Comparison of ENCODE assay signal across 1 cellular context in the genomic region with DNA sequence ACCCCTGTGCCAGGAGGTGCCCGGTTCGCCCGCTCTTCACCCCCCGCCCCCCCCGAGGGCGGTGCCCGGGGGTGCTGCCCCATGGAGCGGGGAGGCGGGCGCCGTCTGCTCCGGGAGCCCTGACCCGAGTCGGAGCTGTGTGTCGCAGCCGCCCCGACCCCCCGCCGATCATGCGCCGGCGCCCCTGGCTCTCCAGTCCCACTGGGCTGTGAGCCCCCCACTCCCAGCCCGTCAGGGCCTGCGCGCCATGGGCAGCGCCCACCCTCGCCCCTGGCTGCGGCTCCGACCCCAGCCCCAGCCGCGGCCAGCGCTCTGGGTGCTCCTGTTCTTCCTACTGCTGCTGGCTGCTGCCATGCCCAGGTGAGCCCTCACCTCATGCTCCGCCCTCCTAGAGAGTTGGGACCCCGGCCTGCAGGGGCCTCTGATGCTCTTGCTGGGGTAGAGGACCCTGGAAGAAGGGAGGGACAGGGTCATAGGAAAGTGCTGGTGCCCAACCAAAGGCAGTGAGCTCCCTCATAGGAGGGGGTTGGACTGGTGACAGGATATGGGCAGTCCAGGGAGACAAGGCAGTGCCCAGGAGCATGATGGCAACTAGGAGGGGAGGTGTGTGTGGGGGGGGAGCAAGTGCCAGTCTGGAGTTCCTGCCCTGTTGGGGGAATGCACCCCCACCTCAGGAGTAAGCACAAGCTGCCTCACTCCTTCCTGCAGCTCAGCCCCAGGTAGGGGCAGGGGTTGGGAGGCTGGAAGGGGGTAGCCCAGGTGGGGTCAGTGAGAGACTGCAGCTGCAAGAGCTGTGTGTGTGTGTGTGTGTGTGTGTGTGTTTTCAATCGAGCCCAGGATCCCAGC.
A peak's percentile ranks its signal among the peaks of the same experiment; 100 is the strongest.
TF ChIP-seq lines count a peak whose summit lies in the region.

A gene (plus strand): TSS at position 104 of the 846 bp plus-strand sequence. CDS start 144 bp downstream, at position 248.

TF ChIP-seq in GM23338, 12 proteins besides CTCF, POLR2A, EP300 and RAD21 (continued from another document):
- TF ChIP-seq, protein P1, sequence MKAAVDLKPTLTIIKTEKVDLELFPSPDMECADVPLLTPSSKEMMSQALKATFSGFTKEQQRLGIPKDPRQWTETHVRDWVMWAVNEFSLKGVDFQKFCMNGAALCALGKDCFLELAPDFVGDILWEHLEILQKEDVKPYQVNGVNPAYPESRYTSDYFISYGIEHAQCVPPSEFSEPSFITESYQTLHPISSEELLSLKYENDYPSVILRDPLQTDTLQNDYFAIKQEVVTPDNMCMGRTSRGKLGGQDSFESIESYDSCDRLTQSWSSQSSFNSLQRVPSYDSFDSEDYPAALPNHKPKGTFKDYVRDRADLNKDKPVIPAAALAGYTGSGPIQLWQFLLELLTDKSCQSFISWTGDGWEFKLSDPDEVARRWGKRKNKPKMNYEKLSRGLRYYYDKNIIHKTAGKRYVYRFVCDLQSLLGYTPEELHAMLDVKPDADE (IDR thresholded peaks at IDR 0.05) = no peak
- TF ChIP-seq CREB1 (CRISPR knock-in tag; IDR thresholded peaks at IDR 0.05; ENCODE audit: low read depth) (no peak), STAT1 (IDR thresholded peaks at IDR 0.05; ENCODE audit: unreplicated experiment) (no peak), EZH2 (IDR thresholded peaks at IDR 0.05; ENCODE audit: low read depth, unreplicated experiment) (peak; percentile 85), ZNF114 (CRISPR knock-in tag; IDR thresholded peaks at IDR 0.05) (no peak), EZH2phosphoT487 (IDR thresholded peaks at IDR 0.05; ENCODE audit: unreplicated experiment) (peak; percentile 52), NANOG (IDR thresholded peaks at IDR 0.05; ENCODE audit: borderline replicate concordance) (no peak), JUNB (IDR thresholded peaks at IDR 0.05; ENCODE audit: unreplicated experiment) (no peak)
- TF ChIP-seq, protein P2, sequence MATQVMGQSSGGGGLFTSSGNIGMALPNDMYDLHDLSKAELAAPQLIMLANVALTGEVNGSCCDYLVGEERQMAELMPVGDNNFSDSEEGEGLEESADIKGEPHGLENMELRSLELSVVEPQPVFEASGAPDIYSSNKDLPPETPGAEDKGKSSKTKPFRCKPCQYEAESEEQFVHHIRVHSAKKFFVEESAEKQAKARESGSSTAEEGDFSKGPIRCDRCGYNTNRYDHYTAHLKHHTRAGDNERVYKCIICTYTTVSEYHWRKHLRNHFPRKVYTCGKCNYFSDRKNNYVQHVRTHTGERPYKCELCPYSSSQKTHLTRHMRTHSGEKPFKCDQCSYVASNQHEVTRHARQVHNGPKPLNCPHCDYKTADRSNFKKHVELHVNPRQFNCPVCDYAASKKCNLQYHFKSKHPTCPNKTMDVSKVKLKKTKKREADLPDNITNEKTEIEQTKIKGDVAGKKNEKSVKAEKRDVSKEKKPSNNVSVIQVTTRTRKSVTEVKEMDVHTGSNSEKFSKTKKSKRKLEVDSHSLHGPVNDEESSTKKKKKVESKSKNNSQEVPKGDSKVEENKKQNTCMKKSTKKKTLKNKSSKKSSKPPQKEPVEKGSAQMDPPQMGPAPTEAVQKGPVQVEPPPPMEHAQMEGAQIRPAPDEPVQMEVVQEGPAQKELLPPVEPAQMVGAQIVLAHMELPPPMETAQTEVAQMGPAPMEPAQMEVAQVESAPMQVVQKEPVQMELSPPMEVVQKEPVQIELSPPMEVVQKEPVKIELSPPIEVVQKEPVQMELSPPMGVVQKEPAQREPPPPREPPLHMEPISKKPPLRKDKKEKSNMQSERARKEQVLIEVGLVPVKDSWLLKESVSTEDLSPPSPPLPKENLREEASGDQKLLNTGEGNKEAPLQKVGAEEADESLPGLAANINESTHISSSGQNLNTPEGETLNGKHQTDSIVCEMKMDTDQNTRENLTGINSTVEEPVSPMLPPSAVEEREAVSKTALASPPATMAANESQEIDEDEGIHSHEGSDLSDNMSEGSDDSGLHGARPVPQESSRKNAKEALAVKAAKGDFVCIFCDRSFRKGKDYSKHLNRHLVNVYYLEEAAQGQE (IDR thresholded peaks at IDR 0.05; ENCODE audit: unreplicated experiment) = no peak
TF ChIP-seq in GM23338: peak in this region for 2.
